30 cellular contexts compared by ENCODE assay signal in genomic region chr13:112774448-112774792, GRCh38.
"Had no signal": no experiment of that assay in that cellular context is flagged by ENCODE, and none has a peak within 500 bp of the region (broad histone marks: within the 10 kb centered on the region; RNA-seq: fewer than 3 reads in every experiment).

No MANE protein-coding gene starts in this region.

- H3K9me3 Mint-ChIP-seq: activated CD4-positive, alpha-beta memory T cell treated with anti-CD3 and anti-CD28 coated beads, Interleukin-2, amount 10 ng/mL, durations not matched to agents 7 days and 5 days; activated CD4-positive, alpha-beta T cell treated with anti-CD3 and anti-CD28 coated beads, Interleukin-2, amount 10 ng/mL, durations not matched to agents 7 days and 5 days; activated naive CD4-positive, alpha-beta T cell treated with anti-CD3 and anti-CD28 coated beads, Interleukin-2, amount 50 U/mL, for 24 hours; activated naive CD8-positive, alpha-beta T cell treated with anti-CD3 and anti-CD28 coated beads, Interleukin-2, amount 50 U/mL, for 24 hours; activated T-cell treated with anti-CD3 and anti-CD28 coated beads, Interleukin-2, amount 50 U/mL, for 4 hours; activated T-helper 17 cell treated with anti-CD3 and anti-CD28 coated beads, Interleukin-2, amount 50 U/mL, for 72 hours; central memory CD8-positive, alpha-beta T cell; dendritic cell treated with granulocyte-macrophage colony-stimulating factor and Interleukin-4, amounts not matched to agents 40 ng/mL and 50 ng/mL, for 4 days; naive thymus-derived CD8-positive, alpha-beta T cell; stimulated activated naive CD8-positive, alpha-beta T cell treated with anti-CD3 and anti-CD28 coated beads, Interleukin-15, Interleukin-2, amounts not matched to agents 100 ng/mL and 50 ng/mL, for 24 hours; T-helper 1 cell treated with Interleukin-12 subunit alpha and Interleukin-12 subunit beta and Interleukin-4 antibody, amounts not matched to agents 30 μg/mL and 1 μg/mL, for 36 hours had no signal

- H3K4me3 ChIP-seq: esophagus squamous epithelium, left lung, lower lobe of right lung, right lobe of liver, thyroid gland, upper lobe of left lung, vagina had no signal

- H3K27ac ChIP-seq: epithelial cell of prostate, esophagus squamous epithelium, left lung, lower lobe of right lung, right lobe of liver, thyroid gland, upper lobe of left lung, vagina, WERI-Rb-1 had no signal

- ATAC-seq: activated naive CD8-positive, alpha-beta T cell treated with anti-CD3 and anti-CD28 coated beads, Interleukin-2, amount 50 U/mL, for 24 hours; activated T-cell treated with anti-CD3 and anti-CD28 coated beads, Interleukin-2, amount 50 U/mL, for 4 hours; activated T-helper 17 cell treated with anti-CD3 and anti-CD28 coated beads, Interleukin-2, amount 50 U/mL, for 72 hours; left lung; lower lobe of right lung; naive thymus-derived CD8-positive, alpha-beta T cell; right lobe of liver had no signal

- DNase-seq: activated CD4-positive, alpha-beta memory T cell treated with anti-CD3 and anti-CD28 coated beads, Interleukin-2, amount 10 ng/mL, durations not matched to agents 7 days and 5 days; activated CD4-positive, alpha-beta T cell treated with anti-CD3 and anti-CD28 coated beads for 1 hour; activated CD4-positive, alpha-beta T cell treated with anti-CD3 and anti-CD28 coated beads, Interleukin-2, amount 10 ng/mL, durations not matched to agents 7 days and 5 days; activated CD8-positive, alpha-beta memory T cell treated with anti-CD3 and anti-CD28 coated beads, Interleukin-2, amount 50 U/mL, for 48 hours; activated naive CD8-positive, alpha-beta T cell treated with anti-CD3 and anti-CD28 coated beads, Interleukin-2, amount 50 U/mL, for 24 hours; activated T-cell treated with anti-CD3 and anti-CD28 coated beads, Interleukin-2, amount 50 U/mL, for 4 hours; esophagus squamous epithelium; foreskin melanocyte; kidney glomerular epithelial cell; mesenchymal stem cell; naive thymus-derived CD8-positive, alpha-beta T cell; right lobe of liver; stimulated activated CD4-positive, alpha-beta T cell treated with anti-CD3 and anti-CD28 coated beads, Interleukin-12 subunit alpha, Interleukin-12 subunit beta, amount 100 ng/mL, for 4 hours; stimulated activated CD4-positive, alpha-beta T cell treated with anti-CD3 and anti-CD28 coated beads, Interleukin-4, amount 100 ng/mL, for 1 hour; substantia nigra; SW 1271; T-helper 9 cell; thyroid gland; upper lobe of left lung; WERI-Rb-1 had no signal

- H3K36me3 ChIP-seq: esophagus squamous epithelium, right lobe of liver, thyroid gland, vagina, WERI-Rb-1 had no signal

- H3K4me1 ChIP-seq: vagina had no signal

- H3K27me3 ChIP-seq: esophagus squamous epithelium, left lung, right lobe of liver, thyroid gland, upper lobe of left lung, vagina had no signal

- H3K27me3 Mint-ChIP-seq: activated CD4-positive, alpha-beta memory T cell treated with anti-CD3 and anti-CD28 coated beads, Interleukin-2, amount 10 ng/mL, durations not matched to agents 7 days and 5 days; activated CD4-positive, alpha-beta T cell treated with anti-CD3 and anti-CD28 coated beads, Interleukin-2, amount 10 ng/mL, durations not matched to agents 7 days and 5 days; activated naive CD4-positive, alpha-beta T cell treated with anti-CD3 and anti-CD28 coated beads, Interleukin-2, amount 50 U/mL, for 24 hours; activated naive CD8-positive, alpha-beta T cell treated with anti-CD3 and anti-CD28 coated beads, Interleukin-2, amount 50 U/mL, for 24 hours; activated T-helper 17 cell treated with anti-CD3 and anti-CD28 coated beads, Interleukin-2, amount 50 U/mL, for 72 hours; central memory CD8-positive, alpha-beta T cell; dendritic cell treated with granulocyte-macrophage colony-stimulating factor and Interleukin-4, amounts not matched to agents 40 ng/mL and 50 ng/mL, for 4 days; naive thymus-derived CD8-positive, alpha-beta T cell; stimulated activated naive CD8-positive, alpha-beta T cell treated with anti-CD3 and anti-CD28 coated beads, Interleukin-15, Interleukin-2, amounts not matched to agents 100 ng/mL and 50 ng/mL, for 24 hours had no signal

- H3K9me3 ChIP-seq: esophagus squamous epithelium, left lung, lower lobe of right lung, right lobe of liver, thyroid gland, upper lobe of left lung, vagina had no signal

- H3K4me1 Mint-ChIP-seq: activated CD4-positive, alpha-beta memory T cell treated with anti-CD3 and anti-CD28 coated beads, Interleukin-2, amount 10 ng/mL, durations not matched to agents 7 days and 5 days; activated CD4-positive, alpha-beta T cell treated with anti-CD3 and anti-CD28 coated beads, Interleukin-2, amount 10 ng/mL, durations not matched to agents 7 days and 5 days had no signal

- H3K27ac Mint-ChIP-seq: activated CD4-positive, alpha-beta memory T cell treated with anti-CD3 and anti-CD28 coated beads, Interleukin-2, amount 10 ng/mL, durations not matched to agents 7 days and 5 days; activated CD4-positive, alpha-beta T cell treated with anti-CD3 and anti-CD28 coated beads, Interleukin-2, amount 10 ng/mL, durations not matched to agents 7 days and 5 days; activated naive CD4-positive, alpha-beta T cell treated with anti-CD3 and anti-CD28 coated beads, Interleukin-2, amount 50 U/mL, for 24 hours; activated naive CD8-positive, alpha-beta T cell treated with anti-CD3 and anti-CD28 coated beads, Interleukin-2, amount 50 U/mL, for 24 hours; activated T-helper 17 cell treated with anti-CD3 and anti-CD28 coated beads, Interleukin-2, amount 50 U/mL, for 72 hours; dendritic cell treated with granulocyte-macrophage colony-stimulating factor and Interleukin-4, amounts not matched to agents 40 ng/mL and 50 ng/mL, for 4 days; naive thymus-derived CD8-positive, alpha-beta T cell; stimulated activated naive CD8-positive, alpha-beta T cell treated with anti-CD3 and anti-CD28 coated beads, Interleukin-15, Interleukin-2, amounts not matched to agents 100 ng/mL and 50 ng/mL, for 24 hours; T-helper 1 cell treated with Interleukin-12 subunit alpha and Interleukin-12 subunit beta and Interleukin-4 antibody, amounts not matched to agents 30 μg/mL and 1 μg/mL, for 36 hours had no signal

- H3K4me3 Mint-ChIP-seq: activated CD4-positive, alpha-beta memory T cell treated with anti-CD3 and anti-CD28 coated beads, Interleukin-2, amount 10 ng/mL, durations not matched to agents 7 days and 5 days; activated CD4-positive, alpha-beta T cell treated with anti-CD3 and anti-CD28 coated beads, Interleukin-2, amount 10 ng/mL, durations not matched to agents 7 days and 5 days; activated naive CD4-positive, alpha-beta T cell treated with anti-CD3 and anti-CD28 coated beads, Interleukin-2, amount 50 U/mL, for 24 hours; activated naive CD8-positive, alpha-beta T cell treated with anti-CD3 and anti-CD28 coated beads, Interleukin-2, amount 50 U/mL, for 24 hours; activated T-cell treated with anti-CD3 and anti-CD28 coated beads, Interleukin-2, amount 50 U/mL, for 4 hours; activated T-helper 17 cell treated with anti-CD3 and anti-CD28 coated beads, Interleukin-2, amount 50 U/mL, for 72 hours; central memory CD8-positive, alpha-beta T cell; dendritic cell treated with granulocyte-macrophage colony-stimulating factor and Interleukin-4, amounts not matched to agents 40 ng/mL and 50 ng/mL, for 4 days; naive thymus-derived CD8-positive, alpha-beta T cell; stimulated activated naive CD8-positive, alpha-beta T cell treated with anti-CD3 and anti-CD28 coated beads, Interleukin-15, Interleukin-2, amounts not matched to agents 100 ng/mL and 50 ng/mL, for 24 hours; T-helper 1 cell treated with Interleukin-12 subunit alpha and Interleukin-12 subunit beta and Interleukin-4 antibody, amounts not matched to agents 30 μg/mL and 1 μg/mL, for 36 hours had no signal
